ENCODE assay signal across 25 cellular contexts in the genomic region with DNA sequence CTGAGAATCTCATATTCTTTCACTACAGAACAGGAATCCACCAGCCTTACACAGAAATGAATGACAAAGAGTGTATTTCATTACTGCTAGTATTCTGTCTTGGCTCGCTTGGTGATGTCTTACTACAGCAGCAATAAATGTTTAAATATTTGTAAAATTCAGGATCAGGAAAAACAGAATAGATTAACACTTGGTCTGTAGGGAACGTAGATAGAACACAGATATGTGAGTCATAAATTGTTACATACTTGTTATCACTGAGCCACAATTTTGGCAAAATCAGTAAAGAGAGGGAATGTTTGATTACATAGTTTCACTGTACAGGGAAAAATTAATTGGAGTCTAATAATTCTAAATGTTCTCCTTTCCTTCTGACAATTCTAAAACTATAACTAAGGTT. TPM values are rescaled to one million over a fixed set of nuclear protein-coding genes. Genes with fewer than 3 reads are reported as not detected.
DNase-seq lines count a peak whose midpoint lies in the region; ATAC-seq, FAIRE-seq and TF ChIP-seq lines count a peak whose summit lies in the region.
"Had no signal": no experiment of that assay in that cellular context is flagged by ENCODE, and none has a peak within 500 bp of the region (broad histone marks: within the 10 kb centered on the region; RNA-seq: fewer than 3 reads in every experiment).

No MANE protein-coding gene starts in this region.

- no peak overlapping the region for H2BK5ac ChIP-seq in mesenchymal stem cell (ENCODE audit: low read depth, low read length, poor library complexity, severe bottlenecking)

- FAIRE-seq in HepG2 (lab: Jason Lieb, UNC) (no peak), GM12878 (lab: Jason Lieb, UNC) (peak; percentile 35)
- FAIRE-seq: A204.1, D721Med, GM12891, GM18507, H1 had no signal

- no peaks in the 10 kb centered on the region; the same call in 1 of the 2 replicates for H4K20me1 ChIP-seq in HepG2 (ENCODE audit: insufficient read depth, low read length)
- H4K20me1 ChIP-seq in GM12878 (ENCODE audit: control insufficient read depth, insufficient read depth) = no peaks in the 10 kb centered on the region

- in situ Hi-C loops in HepG2 (cut with HindIII; ENCODE audit: extremely low pct_ligation_motif_present, low pct_unique_long_range_greater_than_20kb) = no loop called here
- in situ Hi-C loops in GM12878 (cut with MboI) = no loop called here

- no peak overlapping the region for H3K23ac ChIP-seq in mesenchymal stem cell (ENCODE audit: low read length in 2 of 2)

- H3K79me2 ChIP-seq in HepG2 (ENCODE audit: insufficient read depth, low read length) = peaks cover 28% of the 10 kb centered on the region
- peaks cover 3% of the 10 kb centered on the region for H3K79me2 ChIP-seq in GM12878 (ENCODE audit: control insufficient read depth, insufficient read depth, low read length)

- no peak overlapping the region for H3K4ac ChIP-seq in mesenchymal stem cell (ENCODE audit: low read depth in 1 of 2, low read length in 2 of 2)

- H2AK5ac ChIP-seq in mesenchymal stem cell (ENCODE audit: low read length, severe bottlenecking) = no peak overlapping the region

- H3K4me3 ChIP-seq in HepG2 (replicated peaks in 1 of 3; ENCODE audit: insufficient read depth in 1 of 3, low read depth in 2 of 3, low read length in 3 of 3) (no peak overlapping the region), right lobe of liver (no peak overlapping the region), GM12878 (no peak overlapping the region), mesenchymal stem cell (ENCODE audit: insufficient read depth in 1 of 2, low read depth in 1 of 2, low read length in 2 of 2) (no peak overlapping the region)
- H3K4me3 ChIP-seq: BLaER1 treated with 17β-estradiol and CSF1 and Interleukin-3, amounts not matched to agents 10 nM and 100 nM; GM23248 had no signal

- ATAC-seq in HepG2 (no peak), right lobe of liver (no peak), GM12878 (no peak), HG02759 (IDR thresholded peaks at IDR 0.05; ENCODE audit: unreplicated experiment) (no peak), esophagus mucosa (no peak)

- intact Hi-C loops in HepG2 (cut with micrococcal nuclease; ENCODE audit: unreplicated experiment) = no loop called here
- intact Hi-C loops in right lobe of liver (cut with DNase I) = no loop called here
- intact Hi-C loops in GM12878 (cut with micrococcal nuclease; ENCODE audit: unreplicated experiment) = no loop called here

- H3K36me3 ChIP-seq in HepG2 (replicated peaks in 1 of 2; ENCODE audit: control insufficient read depth in 1 of 2, insufficient read depth in 2 of 2, low read length in 2 of 2) = peaks cover 0 to 40% of the 10 kb centered on the region in 2 experiments; a peak in 4 of 5 replicates
- H3K36me3 ChIP-seq in right lobe of liver = peaks cover 0 to 24% (median under 1%) of the 10 kb centered on the region in 4 donors
- peaks cover 0 to 5% of the 10 kb centered on the region in 2 experiments; a peak in 3 of 4 replicates for H3K36me3 ChIP-seq in GM12878 (ENCODE audit: control insufficient read depth in 2 of 2, insufficient read depth in 2 of 2, low read length in 1 of 2)
- peaks cover 2 to 53% of the 10 kb centered on the region in 2 experiments for H3K36me3 ChIP-seq in mesenchymal stem cell (ENCODE audit: control insufficient read depth in 1 of 2, insufficient read depth in 2 of 2, low read depth in 1 of 2, low read length in 2 of 2)

- 62% methylated on average over 2 of the region's 2 CpGs for WGBS in HepG2 (ENCODE audit: low lambda C conversion rate)
- 92% methylated on average over 2 of the region's 2 CpGs for WGBS in right lobe of liver (ENCODE audit: insufficient coverage, low coverage, low lambda C conversion rate, missing lambda C conversion rate)
- 98% methylated on average over 2 of the region's 2 CpGs for WGBS in GM12878 (ENCODE audit: insufficient coverage, insufficient replicate concordance, low lambda C conversion rate, missing lambda C conversion rate)
- WGBS in mesenchymal stem cell = 100% methylated on average over 1 of the region's 2 CpGs

- TF ChIP-seq CTCF in HepG2 (CRISPR knock-in tag; IDR thresholded peaks at IDR 0.05) (no peak), right lobe of liver (IDR thresholded peaks at IDR 0.05) (no peak), GM12878 (IDR thresholded peaks at IDR 0.05 in 2 of 3, conservative IDR thresholded peaks at IDR 0.05 in 1 of 3; ENCODE audit: control insufficient read depth in 2 of 3, extremely low read depth in 1 of 3, insufficient read depth in 1 of 3, low read depth in 3 of 3, low read length in 3 of 3) (no peak)

- TF ChIP-seq POLR2A in HepG2 (IDR thresholded peaks at IDR 0.05; ENCODE audit: insufficient read depth in 1 of 2, low read depth in 2 of 2, low read length in 2 of 2) (no peak), right lobe of liver (IDR thresholded peaks at IDR 0.05) (no peak), GM12878 (IDR thresholded peaks at IDR 0.05; ENCODE audit: low read depth, low read length) (no peak)

- H3K27me3 ChIP-seq in HepG2 (ENCODE audit: control insufficient read depth in 1 of 2, insufficient read depth in 2 of 2, low read length in 2 of 2) = no peaks in the 10 kb centered on the region
- H3K27me3 ChIP-seq in right lobe of liver = no peaks in the 10 kb centered on the region
- H3K27me3 ChIP-seq in GM12878 (replicated peaks in 1 of 2; ENCODE audit: control insufficient read depth in 2 of 2, insufficient read depth in 2 of 2, low read length in 1 of 2) = no peaks in the 10 kb centered on the region
- no peaks in the 10 kb centered on the region for H3K27me3 ChIP-seq in mesenchymal stem cell (ENCODE audit: control insufficient read depth in 1 of 2, insufficient read depth in 1 of 2, low read length in 2 of 2)
- H3K27me3 ChIP-seq: BE2C; BLaER1 treated with 17β-estradiol and CSF1 and Interleukin-3, amounts not matched to agents 10 nM and 100 nM had no signal

- H2AFZ ChIP-seq in HepG2 (ENCODE audit: low read length) (no peak overlapping the region), GM12878 (ENCODE audit: control insufficient read depth, low read depth, low read length) (no peak overlapping the region), mesenchymal stem cell (ENCODE audit: low read depth, low read length) (no peak overlapping the region)
- H2AFZ ChIP-seq: GM23248 had no signal

- H3K4me2 ChIP-seq in HepG2 (ENCODE audit: low read depth, low read length) (no peak overlapping the region), GM12878 (ENCODE audit: control insufficient read depth, insufficient read depth) (no peak overlapping the region), mesenchymal stem cell (ENCODE audit: low read length, poor library complexity, severe bottlenecking) (no peak overlapping the region)
- H3K4me2 ChIP-seq: BLaER1 treated with 17β-estradiol and CSF1 and Interleukin-3, amounts not matched to agents 10 nM and 100 nM had no signal

- RAD21 ChIA-PET in GM12878 (lab: Charles Lee; ENCODE audit: unreplicated experiment) = no interaction called here

- H3K79me1 ChIP-seq in mesenchymal stem cell (replicated peaks; ENCODE audit: low read length, poor library complexity, severe bottlenecking) = peaks cover 7% of the 10 kb centered on the region

- no peak overlapping the region for H2BK15ac ChIP-seq in mesenchymal stem cell (ENCODE audit: low read depth, poor library complexity, severe bottlenecking)

- no peak overlapping the region for H3K9ac ChIP-seq in HepG2 (ENCODE audit: insufficient read depth, low read depth, low read length)
- no peak overlapping the region for H3K9ac ChIP-seq in GM12878 (ENCODE audit: control insufficient read depth, insufficient read depth, low read length)
- H3K9ac ChIP-seq in mesenchymal stem cell (ENCODE audit: low read length) = peak overlapping the region; percentile 2
- H3K9ac ChIP-seq: BLaER1 treated with 17β-estradiol and CSF1 and Interleukin-3, amounts not matched to agents 10 nM and 100 nM; GM23248 had no signal

- no peak overlapping the region for H4K91ac ChIP-seq in mesenchymal stem cell (ENCODE audit: low read length)

- DNase-seq in HepG2 (ENCODE audit: low spot score) (no peak), right lobe of liver (no peak), GM12878 (ENCODE audit: low read depth, low spot score) (no peak), mesenchymal stem cell (no peak)
- DNase-seq: ACHN; AML-193; BE2C; CD4-positive, alpha-beta T cell; CD8-positive, alpha-beta memory T cell; DMS 273 treated with DMSO at 0.1 percent for 48 hours; DMS79; EL; GDM1; GM23248; H7; HCEC 1CT had no signal

- POLR2A ChIA-PET in HepG2 (lab: Yijun Ruan, JAX) = no interaction called here
- POLR2A ChIA-PET in GM12878 (lab: Charles Lee) = no interaction called here

- H3K18ac ChIP-seq in mesenchymal stem cell (ENCODE audit: low read depth in 1 of 2, low read length in 2 of 2) = no peak overlapping the region

- no peak for TF ChIP-seq RAD21 in HepG2 (CRISPR knock-in tag; IDR thresholded peaks at IDR 0.05)
- no peak for TF ChIP-seq RAD21 in GM12878 (IDR thresholded peaks at IDR 0.05; ENCODE audit: insufficient read depth, low read depth, low read length)

- H4K8ac ChIP-seq in mesenchymal stem cell (ENCODE audit: low read length) = no peak overlapping the region

- H3K27ac ChIP-seq in HepG2 (ENCODE audit: extremely low read length, insufficient read depth, low read length) = no peak overlapping the region
- H3K27ac ChIP-seq in right lobe of liver = no peak overlapping the region
- no peak overlapping the region for H3K27ac ChIP-seq in GM12878 (ENCODE audit: control insufficient read depth, insufficient read depth)
- H3K27ac ChIP-seq in mesenchymal stem cell (ENCODE audit: low read length, poor library complexity, severe bottlenecking) = no peak overlapping the region
- H3K27ac ChIP-seq: 22Rv1; BLaER1 treated with 17β-estradiol and CSF1 and Interleukin-3, amounts not matched to agents 10 nM and 100 nM; GM23248 had no signal

- no peak overlapping the region for H2BK12ac ChIP-seq in mesenchymal stem cell (ENCODE audit: low read length in 2 of 2)

- no peak overlapping the region for H3K14ac ChIP-seq in mesenchymal stem cell (ENCODE audit: low read length in 2 of 2)

- H3K9me3 ChIP-seq in HepG2 (ENCODE audit: low read length) (no peaks in the 10 kb centered on the region), right lobe of liver (no peaks in the 10 kb centered on the region), GM12878 (replicated peaks; ENCODE audit: control insufficient read depth, insufficient read depth, low read length) (no peaks in the 10 kb centered on the region; the same call in 2 of the 3 replicates), mesenchymal stem cell (ENCODE audit: control insufficient read depth, low read length) (no peaks in the 10 kb centered on the region)
- H3K9me3 ChIP-seq: BE2C had no signal

- no peak for TF ChIP-seq EP300 in HepG2 (IDR thresholded peaks at IDR 0.05; ENCODE audit: low read depth in 2 of 2, low read length in 2 of 2)
- TF ChIP-seq EP300 in HepG2 (CRISPR knock-in tag; IDR thresholded peaks at IDR 0.05; ENCODE audit: borderline replicate concordance) = no peak
- no peak for TF ChIP-seq EP300 in GM12878 (IDR thresholded peaks at IDR 0.05; ENCODE audit: borderline replicate concordance in 1 of 2, control insufficient read depth in 1 of 2, low read depth in 2 of 2, low read length in 2 of 2)

- H2BK120ac ChIP-seq in mesenchymal stem cell (ENCODE audit: low read depth, low read length) = no peak overlapping the region

- BruUV-seq in HepG2 (replicated peaks; lab: Mats Ljungman, UMichigan) = TSS peak; percentile 16
- no TSS peak for BruUV-seq in GM12878 (replicated peaks; lab: Mats Ljungman, UMichigan)

- CTCF ChIA-PET in HepG2 (lab: Yijun Ruan, JAX; ENCODE audit: low intra/inter-chr PET ratio, low total read pairs) (no interaction called here), GM12878 (lab: Yijun Ruan, JAX) (no interaction called here)

- SMC1A ChIA-PET in GM12878 (lab: Charles Lee; ENCODE audit: uncharacterized antibody, unreplicated experiment) = no interaction called here

- H3K4me1 ChIP-seq in HepG2 (ENCODE audit: insufficient read depth, low read length) (no peaks in the 10 kb centered on the region), right lobe of liver (peaks cover 0 to 8% (median 0%) of the 10 kb centered on the region in 4 donors), GM12878 (ENCODE audit: control insufficient read depth, insufficient read depth, low read length) (no peaks in the 10 kb centered on the region), mesenchymal stem cell (ENCODE audit: control insufficient read depth, insufficient read depth, low read depth, low read length) (no peaks in the 10 kb centered on the region)
- H3K4me1 ChIP-seq: BE2C; BLaER1 treated with 17β-estradiol and CSF1 and Interleukin-3, amounts not matched to agents 10 nM and 100 nM had no signal

RNA-seq across cellular contexts. Expression of a gene that starts 11.0 kb away (rescaled TPM):
- total RNA-seq in HepG2 (2016; rRNA removed; fragmentation: Illumina TruSeq; extraction: Trizol) = 17.6 and 22.3 TPM in 2 replicates
- total RNA-seq in HepG2 (2016; cell fraction: cytosol; rRNA removed; fragmentation: Illumina TruSeq; extraction: Trizol; ENCODE audit: low read depth) = 23.1 and 23.4 TPM in 2 replicates
- 17.3 and 19.8 TPM in 2 replicates for total RNA-seq in HepG2 (2016; cell fraction: insoluble cytoplasmic fraction; rRNA removed; fragmentation: Illumina TruSeq; extraction: Trizol)
- 8.6 and 9.9 TPM in 2 replicates for total RNA-seq in HepG2 (2016; cell fraction: membrane; rRNA removed; fragmentation: Illumina TruSeq; extraction: Trizol)
- total RNA-seq in HepG2 (2016; cell fraction: nucleus; rRNA removed; fragmentation: Illumina TruSeq; extraction: Trizol) = 58.7 and 61.1 TPM in 2 replicates
- 6.9 and 8.2 TPM in 2 replicates for polyA plus RNA-seq in HepG2 (2011; rRNA removed)
- 2.3 and 3.8 TPM in 2 replicates for polyA plus RNA-seq in HepG2 (2011; cell fraction: cytosol; rRNA removed)
- polyA plus RNA-seq in HepG2 (2011; cell fraction: nucleus; rRNA removed) = 11.7 and 14.3 TPM in 2 replicates
- 4.4 and 5.9 TPM in 2 replicates for polyA plus RNA-seq in HepG2 (2012)
- polyA plus RNA-seq in HepG2 (2016; cell fraction: cytosol; fragmentation: Illumina TruSeq; extraction: Trizol; ENCODE audit: low read depth) = 0.18 and 0.19 TPM in 2 replicates
- 7.5 and 8.4 TPM in 2 replicates for polyA plus RNA-seq in HepG2 (2016; cell fraction: insoluble cytoplasmic fraction; fragmentation: Illumina TruSeq; extraction: Trizol; ENCODE audit: low read depth)
- 0.63 and 0.86 TPM in 2 replicates for polyA plus RNA-seq in HepG2 (2016; cell fraction: membrane; fragmentation: Illumina TruSeq; extraction: Trizol; ENCODE audit: low read depth)
- 17.6 and 19.4 TPM in 2 replicates for polyA plus RNA-seq in HepG2 (2016; cell fraction: nucleus; fragmentation: Illumina TruSeq; extraction: Trizol; ENCODE audit: insufficient read depth, low read depth)
- 14.0 and 20.6 TPM in 2 replicates for polyA minus RNA-seq in HepG2 (2011; rRNA and poly(A)+ RNA removed; ENCODE audit: low replicate concordance)
- 11.6 and 14.1 TPM in 2 replicates for polyA minus RNA-seq in HepG2 (2011; cell fraction: cytosol; rRNA and poly(A)+ RNA removed)
- polyA minus RNA-seq in HepG2 (2011; cell fraction: nucleus; rRNA and poly(A)+ RNA removed) = 144 and 160 TPM in 2 replicates
- 10 to 100 TPM in 1 of 6 experiments, 1 to 10 TPM in 5; 5.7 to 11.7 (median 8.1) TPM for total RNA-seq in right lobe of liver
- 147 and 152 TPM in 2 replicates for total RNA-seq in GM12878 (2013; cell fraction: nucleolus; rRNA removed)
- 12.4 and 16.9 TPM in 2 replicates for total RNA-seq in GM12878 (2014; rRNA removed)
- 20.5 and 20.7 TPM in 2 replicates for total RNA-seq in GM12878 (2014; rRNA removed; fragmentation: Illumina TruSeq; extraction: Trizol)
- total RNA-seq in GM12878 (2021) = 11.4 and 13.4 TPM in 2 replicates
- polyA plus RNA-seq in GM12878 (2011; ENCODE audit: low read depth) = 2.9 TPM
- 13.9 and 21.3 TPM in 2 replicates for polyA plus RNA-seq in GM12878 (2011; rRNA removed)
- polyA plus RNA-seq in GM12878 (2011; cell fraction: cytosol; rRNA removed) = 5.9 and 6.4 TPM in 2 replicates
- polyA plus RNA-seq in GM12878 (2011; cell fraction: nucleus; rRNA removed) = 24.4 and 27.4 TPM in 2 replicates
- 3.8 and 5.6 TPM in 2 replicates for polyA plus RNA-seq in GM12878 (2012)
- polyA plus RNA-seq in GM12878 (2014; fragmentation: Illumina TruSeq; extraction: Trizol) = 10.7 and 13.8 TPM in 2 replicates
- polyA plus RNA-seq in GM12878 (2014; fragmentation: Nextera tagmentation; extraction: Ambion mirVana) = 1 to 10 TPM; 2.3 to 4.6 TPM
- 6.6 and 9.2 TPM in 2 replicates for polyA plus RNA-seq in GM12878 (2014; rRNA removed)
- polyA plus RNA-seq in GM12878 (2016; fragmentation: Nextera tagmentation; extraction: Ambion mirVana) = 10 to 100 TPM; 12.7 to 13.0 TPM
- 43.5 and 48.9 TPM in 2 replicates for polyA minus RNA-seq in GM12878 (2011; rRNA and poly(A)+ RNA removed)
- polyA minus RNA-seq in GM12878 (2011; cell fraction: cytosol; rRNA and poly(A)+ RNA removed) = 13.2 and 14.4 TPM in 2 replicates
- 61.5 and 83.0 TPM in 2 replicates for polyA minus RNA-seq in GM12878 (2011; cell fraction: nucleus; rRNA and poly(A)+ RNA removed)
- polyA plus RNA-seq in mesenchymal stem cell (2013, experiment 1 of 2) = 3.9 TPM
- polyA plus RNA-seq in mesenchymal stem cell (2013, experiment 2 of 2) = 3.5 TPM
- total RNA-seq in esophagus mucosa = 7.9 TPM
